8 cellular contexts compared by ENCODE assay signal in the genomic region with DNA sequence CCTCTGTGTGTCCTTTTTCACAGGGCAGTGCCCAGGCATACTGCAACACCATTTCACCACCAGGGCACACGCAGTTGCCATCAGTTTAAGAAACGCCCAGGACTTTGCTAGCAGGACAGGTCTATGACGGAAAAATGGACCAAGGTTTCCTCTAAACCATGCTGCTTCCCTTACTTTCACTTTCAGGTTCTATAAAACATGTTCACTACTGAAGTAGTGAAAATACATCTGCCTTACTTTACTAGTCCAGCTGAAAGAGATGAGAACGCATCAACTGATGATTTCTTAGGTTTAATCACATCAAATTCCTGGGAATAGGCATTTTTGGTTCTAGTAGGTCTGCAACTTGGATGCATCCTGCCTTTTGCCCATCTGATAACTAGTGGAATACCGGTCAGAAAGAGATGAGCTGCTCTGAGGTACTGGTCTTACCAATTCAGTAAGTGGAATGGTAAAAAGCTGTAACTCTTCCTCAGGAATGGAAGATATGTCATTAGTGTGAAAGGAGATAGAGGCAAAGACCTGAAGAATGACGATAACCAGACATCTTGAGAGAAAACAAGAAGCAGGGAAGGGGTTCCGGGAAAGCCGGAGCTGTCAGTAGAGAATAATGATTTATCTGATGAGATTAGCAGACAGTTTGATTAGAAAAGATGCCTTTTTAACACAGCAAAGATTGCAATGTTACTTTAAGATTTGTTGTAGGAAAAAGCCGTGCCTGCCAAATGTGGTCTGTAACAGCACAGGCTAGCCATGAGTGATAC.
DNase-seq lines count a peak whose midpoint lies in the region; ATAC-seq, FAIRE-seq and TF ChIP-seq lines count a peak whose summit lies in the region.

No MANE protein-coding gene starts in this region.

- H3K4me3 ChIP-seq in astrocyte of the cerebellum (ENCODE audit: low read depth, low read length), result peak overlapping the region; percentile 30
- H3K4me3 ChIP-seq in keratinocyte (ENCODE audit: control insufficient read depth in 2 of 3, extremely low read depth in 1 of 3, insufficient read depth in 2 of 3, low read depth in 1 of 3, low read length in 3 of 3), result peak overlapping the region; percentile 21 to 84 (median 70)
- peak overlapping the region; percentile 76 for H3K4me3 ChIP-seq in stomach smooth muscle (ENCODE audit: low read length in 2 of 2)
- no peak overlapping the region for H3K4me3 ChIP-seq in Caco-2 (ENCODE audit: low read depth, low read length)

- dilution Hi-C loops in keratinocyte (cut with MboI; ENCODE audit: extremely low pct_ligation_motif_present, low sequenced_read_pairs), result no loop called here

- H3K36me3 Mint-ChIP-seq in Caco-2 (ENCODE audit: insufficient read depth, unreplicated experiment), result peaks cover 6% of the 10 kb centered on the region

- H3K36me3 ChIP-seq in keratinocyte (ENCODE audit: control insufficient read depth in 2 of 2, extremely low read depth in 1 of 2, insufficient read depth in 2 of 2, low read length in 2 of 2) (no peaks in the 10 kb centered on the region), stomach smooth muscle (ENCODE audit: control insufficient read depth in 2 of 2, insufficient read depth in 2 of 2, low read length in 2 of 2) (no peaks in the 10 kb centered on the region), Caco-2 (ENCODE audit: control insufficient read depth, insufficient read depth, low read length) (no peaks in the 10 kb centered on the region)

- H3K9me1 ChIP-seq in keratinocyte (ENCODE audit: control insufficient read depth, extremely low read depth, insufficient read depth, low read length), result no peaks in the 10 kb centered on the region

- H3K9me3 ChIP-seq in keratinocyte (ENCODE audit: control insufficient read depth, low read depth, low read length) (no peaks in the 10 kb centered on the region), stomach smooth muscle (ENCODE audit: control insufficient read depth in 2 of 2, low read length in 2 of 2) (no peaks in the 10 kb centered on the region), Caco-2 (no peaks in the 10 kb centered on the region)

- ATAC-seq in HG02763 (IDR thresholded peaks at IDR 0.05; ENCODE audit: unreplicated experiment), result peak; percentile 70

- no peaks in the 10 kb centered on the region for H3K27me3 Mint-ChIP-seq in Caco-2 (ENCODE audit: insufficient read depth, unreplicated experiment)

- H3K4me2 ChIP-seq in keratinocyte (ENCODE audit: control insufficient read depth, extremely low read depth, insufficient read depth, low read depth, low read length), result peak overlapping the region; percentile 83

- no peaks in the 10 kb centered on the region for H4K20me1 ChIP-seq in keratinocyte (ENCODE audit: control insufficient read depth, extremely low read depth, insufficient read depth, low read length)

- POLR2A ChIA-PET in Caco-2 (lab: Charles Lee), result no interaction called here

- peak; percentile 6 for DNase-seq in stimulated activated CD4-positive, alpha-beta T cell treated with anti-CD3 and anti-CD28 coated beads, Interleukin-15, amount 100 ng/mL, for 24 hours
- DNase-seq in stimulated activated CD4-positive, alpha-beta T cell treated with anti-CD3 and anti-CD28 coated beads, Interleukin-1b, Interleukin-23, amount 100 ng/mL, for 48 hours, result no peak
- DNase-seq in NCI-H460 (ENCODE audit: extremely low read depth, low read depth) (peak; percentile 19), astrocyte of the cerebellum (ENCODE audit: low read depth) (peak; percentile 44), keratinocyte (ENCODE audit: low read depth, low spot score) (no peak), Caco-2 (no peak)

- no peak overlapping the region for H3K27ac Mint-ChIP-seq in Caco-2 (ENCODE audit: unreplicated experiment)

- H3K4me1 ChIP-seq in keratinocyte (ENCODE audit: control insufficient read depth, extremely low read depth, insufficient read depth, low read length), result peaks cover 19% of the 10 kb centered on the region
- H3K4me1 ChIP-seq in stomach smooth muscle (ENCODE audit: control insufficient read depth, insufficient read depth, low read length), result peaks cover 4% of the 10 kb centered on the region
- no peaks in the 10 kb centered on the region for H3K4me1 ChIP-seq in Caco-2

- H3K27ac ChIP-seq in keratinocyte (ENCODE audit: control insufficient read depth, insufficient read depth, low read length), result peak overlapping the region; percentile 36
- peak overlapping the region; percentile 61 for H3K27ac ChIP-seq in stomach smooth muscle (ENCODE audit: low read length)

- peaks cover 7% of the 10 kb centered on the region for H3K4me1 Mint-ChIP-seq in Caco-2 (ENCODE audit: low read depth, unreplicated experiment)

- no TSS peak for BruUV-seq in Caco-2 (replicated peaks; lab: Mats Ljungman, UMichigan)

- H3K27me3 ChIP-seq in keratinocyte (ENCODE audit: control insufficient read depth, extremely low read depth, insufficient read depth, low read length) (no peaks in the 10 kb centered on the region), stomach smooth muscle (ENCODE audit: control insufficient read depth in 1 of 2, insufficient read depth in 2 of 2, low read length in 2 of 2) (no peaks in the 10 kb centered on the region), Caco-2 (replicated peaks; ENCODE audit: control insufficient read depth, insufficient read depth, low read length) (no peaks in the 10 kb centered on the region)

- FAIRE-seq in keratinocyte (lab: Jason Lieb, UNC), result peak; percentile 71

- in situ Hi-C loops in astrocyte of the cerebellum (cut with HindIII; ENCODE audit: low sequenced_read_pairs), result no loop called here

- TF ChIP-seq CTCF in astrocyte of the cerebellum (IDR thresholded peaks at IDR 0.05; ENCODE audit: low read depth, low read length, missing control alignments) (no peak), keratinocyte (optimal IDR thresholded peaks at IDR 0.05 in 1 of 3, IDR thresholded peaks at IDR 0.05 in 1 of 3, conservative IDR thresholded peaks at IDR 0.05 in 1 of 3; ENCODE audit: extremely low read depth in 1 of 3, insufficient read depth in 2 of 3, low read length in 3 of 3) (peak; percentile 10 to 41 (median 25)), Caco-2 (IDR thresholded peaks at IDR 0.05; ENCODE audit: insufficient read depth in 1 of 2, low read depth in 1 of 2, low read length in 1 of 2, severe bottlenecking in 1 of 2, unreplicated experiment in 1 of 2) (no peak)

- H3K9ac ChIP-seq in keratinocyte (ENCODE audit: control insufficient read depth, extremely low read depth, insufficient read depth, low read length) (peak overlapping the region; percentile 63), stomach smooth muscle (ENCODE audit: low read length in 2 of 2) (peak overlapping the region; percentile 65 to 66)

- intact Hi-C loops in Caco-2 (cut with micrococcal nuclease; ENCODE audit: unreplicated experiment), result loop anchor here (10.0 kb wide), 1 partner anchor 63 kb away; no protein-coding TSS in a partner anchor

- H3K79me2 ChIP-seq in keratinocyte (ENCODE audit: control insufficient read depth, insufficient read depth, low read length), result no peaks in the 10 kb centered on the region

- no peak overlapping the region for H3K4me3 Mint-ChIP-seq in Caco-2 (ENCODE audit: unreplicated experiment)

- H3K9me3 Mint-ChIP-seq in Caco-2 (ENCODE audit: unreplicated experiment), result no peaks in the 10 kb centered on the region

- CTCF ChIA-PET in Caco-2 (lab: Charles Lee), result interaction anchor here (0.7 kb wide), 1 partner anchor 44 kb away, joined by 3 read pairs; no protein-coding TSS in a partner anchor

- H2AFZ ChIP-seq in keratinocyte (ENCODE audit: control insufficient read depth, low read length), result peak overlapping the region; percentile 85

Comparison
In these comparisons a context has a peak if more than half of its experiments do, and no peak if none do; other contexts are left out.
1. DNase-seq: peak in stimulated activated CD4-positive, alpha-beta T cell treated with anti-CD3 and anti-CD28 coated beads, Interleukin-15, amount 100 ng/mL, for 24 hours (single experiment), NCI-H460 (single experiment) and astrocyte of the cerebellum (single experiment); none in stimulated activated CD4-positive, alpha-beta T cell treated with anti-CD3 and anti-CD28 coated beads, Interleukin-1b, Interleukin-23, amount 100 ng/mL, for 48 hours (single experiment), keratinocyte (single experiment) and Caco-2 (0 of 2).
2. CTCF ChIP-seq: peak in keratinocyte (3 of 3); none in astrocyte of the cerebellum (single experiment) and Caco-2 (0 of 2).